ENCODE assay signal across 6 cellular contexts in the genomic region with DNA sequence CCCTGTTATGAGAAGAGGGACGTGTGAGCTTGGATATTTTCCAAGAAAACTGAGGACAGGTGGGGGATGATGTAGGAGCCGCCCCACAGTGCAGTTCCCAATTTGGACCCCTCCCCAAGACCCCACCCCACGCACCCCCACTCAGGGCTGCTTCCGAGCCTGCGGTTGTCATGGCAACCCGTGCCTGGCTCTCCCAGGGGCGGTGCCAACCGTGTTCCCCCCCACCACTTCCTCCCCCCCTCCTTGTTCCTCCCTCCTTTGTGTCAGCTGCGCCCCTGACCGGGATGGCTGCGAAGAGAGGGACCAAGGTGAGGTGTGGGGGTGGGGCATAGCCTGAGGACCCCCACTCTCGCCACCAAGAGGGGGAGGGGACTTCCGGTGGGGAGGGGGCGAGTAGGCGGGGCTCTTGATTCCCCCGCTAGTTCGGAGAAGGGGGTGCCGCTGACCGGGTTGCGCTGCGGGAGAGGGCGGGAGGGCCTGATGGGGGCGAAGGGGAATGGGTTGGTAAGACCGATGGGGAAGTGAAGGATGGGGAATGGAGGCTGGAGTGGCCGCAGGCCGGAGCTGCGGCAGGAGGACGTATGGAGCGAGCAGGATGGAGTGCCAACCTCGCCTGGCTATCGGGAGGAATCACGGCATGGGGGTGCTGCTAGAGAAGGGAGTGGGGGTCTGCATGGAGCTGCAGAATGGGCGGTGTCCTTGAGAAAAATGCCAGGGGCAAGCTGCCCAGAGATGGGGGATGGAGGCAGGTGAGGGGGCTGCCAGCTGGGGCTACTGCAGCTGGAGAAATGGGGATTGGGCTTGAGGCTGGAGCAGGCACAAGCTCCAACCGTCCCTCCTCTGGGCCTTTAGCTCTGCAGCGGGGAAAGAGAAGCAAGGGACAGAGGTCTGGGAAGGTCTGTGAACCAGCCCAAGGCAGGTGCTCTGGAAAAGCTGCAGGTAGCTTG. TPM values are rescaled to one million over a fixed set of nuclear protein-coding genes. Genes with fewer than 3 reads are reported as not detected.
DNase-seq lines count a peak whose midpoint lies in the region; ATAC-seq and TF ChIP-seq lines count a peak whose summit lies in the region.

No MANE protein-coding gene starts in this region.

- peaks cover 17% of the 10 kb centered on the region for H3K4me1 ChIP-seq in osteoblast (ENCODE audit: insufficient read depth, low read length)

- H3K27ac ChIP-seq in osteoblast (ENCODE audit: low read depth, low read length), result no peak overlapping the region

- H3K79me2 ChIP-seq in osteoblast (ENCODE audit: insufficient read depth, low read length), result peaks cover 22% of the 10 kb centered on the region

- no peaks in the 10 kb centered on the region for H3K9me3 ChIP-seq in osteoblast (ENCODE audit: low read depth, low read length)

- H3K4me3 ChIP-seq in osteoblast (ENCODE audit: insufficient read depth, low read length), result peak overlapping the region; percentile 87

- DNase-seq in DMS79 treated with DMSO at 0.1 percent for 48 hours (lab: John Stamatoyannopoulos, UW), result peak; percentile 77
- DNase-seq in OCI-M1 (lab: John Stamatoyannopoulos, UW), result peak; percentile 38
- DNase-seq in central memory CD4-positive, alpha-beta T cell, result peak; percentile 50
- peak; percentile 89 for DNase-seq in osteoblast (ENCODE audit: insufficient read length, low spot score, missing footprints)

- peaks cover 14% of the 10 kb centered on the region for H3K36me3 ChIP-seq in osteoblast (ENCODE audit: insufficient read depth, low read length)

- no peak for TF ChIP-seq CTCF in osteoblast (IDR thresholded peaks at IDR 0.05; ENCODE audit: extremely low read depth, low read depth, low read length)

- H4K20me1 ChIP-seq in osteoblast (ENCODE audit: insufficient read depth, low read length), result peaks cover 4% of the 10 kb centered on the region

- H3K4me2 ChIP-seq in osteoblast (ENCODE audit: insufficient read depth, low read length), result peak overlapping the region; percentile 89

- ATAC-seq in esophagus mucosa, result no peak
- ATAC-seq in GM18502 (IDR thresholded peaks at IDR 0.05; ENCODE audit: poor library complexity, unreplicated experiment), result no peak

- no peaks in the 10 kb centered on the region for H3K27me3 ChIP-seq in osteoblast (ENCODE audit: insufficient read depth, low read length)

- H2AFZ ChIP-seq in osteoblast (ENCODE audit: low read length), result peak overlapping the region; percentile 88

RNA-seq across cellular contexts. Expression of gene TRIM46, which starts 1.0 kb away (rescaled TPM):
- total RNA-seq in osteoblast (3.2 and 3.3 TPM in 2 replicates), esophagus mucosa (0.12 TPM)

RNA-seq across cellular contexts. Expression of gene KRTCAP2, which starts 1.5 kb away (rescaled TPM):
- 112 and 117 TPM in 2 replicates for total RNA-seq in osteoblast
- 111 TPM for total RNA-seq in esophagus mucosa

RNA-seq across cellular contexts. Expression of gene THBS3, which starts 33.1 kb away (rescaled TPM):
- total RNA-seq in osteoblast (61.9 and 66.6 TPM in 2 replicates), esophagus mucosa (14.5 TPM)

RNA-seq across cellular contexts. Expression of gene MTX1, which starts 33.9 kb away (rescaled TPM):
- 37.4 and 42.7 TPM in 2 replicates for total RNA-seq in osteoblast
- 36.5 TPM for total RNA-seq in esophagus mucosa

RNA-seq across cellular contexts. Expression of gene DPM3, which starts 34.3 kb away (rescaled TPM):
- total RNA-seq in osteoblast, result 15.9 and 34.4 TPM in 2 replicates
- 62.4 TPM for total RNA-seq in esophagus mucosa

Comparison
In these comparisons a context has a peak if more than half of its experiments do, and no peak if none do; other contexts are left out.
1. DNase-seq: peak in every context shown above with its lines; median percentile 89 in osteoblast; 77 in DMS79 treated with DMSO at 0.1 percent for 48 hours; 50 in central memory CD4-positive, alpha-beta T cell; 38 in OCI-M1.